In the genomic region with DNA sequence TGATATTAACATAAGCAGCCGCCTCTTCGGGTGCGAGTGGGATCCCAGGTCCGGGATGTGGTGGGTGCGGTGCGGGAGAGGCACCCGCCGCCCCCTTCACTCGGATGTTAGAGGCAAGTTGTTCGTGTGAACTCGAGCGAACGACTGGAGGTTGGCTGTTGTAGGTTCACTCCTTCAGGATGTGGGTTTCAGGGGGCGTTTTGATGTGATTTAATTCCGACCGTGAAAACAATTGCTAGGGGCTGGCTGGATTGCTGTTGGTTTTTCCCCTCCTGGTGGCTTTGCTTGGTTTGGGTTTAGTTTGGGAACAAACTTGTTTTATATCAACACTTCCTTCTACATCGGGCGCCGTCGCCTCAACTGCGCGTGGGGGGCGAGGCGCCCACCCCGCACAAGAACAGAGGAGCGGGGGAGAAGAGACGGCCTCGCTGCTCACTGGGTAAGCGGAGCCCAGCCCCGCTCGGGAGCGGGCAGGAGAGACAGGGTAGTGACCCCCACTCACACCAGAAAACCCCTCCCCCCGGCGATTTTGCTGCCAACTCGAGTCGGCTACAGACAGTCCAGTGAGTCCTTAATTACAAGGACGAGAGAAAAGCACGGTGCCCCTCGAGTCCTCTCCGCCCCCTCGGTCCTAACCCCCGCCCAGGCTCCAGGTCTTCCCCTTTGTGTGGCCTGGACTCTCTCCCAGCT, we compare ENCODE assay signal across 8 cellular contexts. TPM values are rescaled to one million over a fixed set of nuclear protein-coding genes. Genes with fewer than 3 reads are reported as not detected.
A peak's percentile ranks its signal among the peaks of the same experiment; 100 is the strongest.
DNase-seq lines count a peak whose midpoint lies in the region; TF ChIP-seq lines count a peak whose summit lies in the region.

No MANE protein-coding gene starts in this region.

- H3K9me3 ChIP-seq in endodermal cell (ENCODE audit: control insufficient read depth, low read length) (no peaks in the 10 kb centered on the region), sigmoid colon (no peaks in the 10 kb centered on the region)

- no peak for TF ChIP-seq CTCF in GM10266 (IDR thresholded peaks at IDR 0.05; ENCODE audit: control insufficient read depth, insufficient read depth, low read depth, missing control alignments)
- no peak for TF ChIP-seq CTCF in endodermal cell (conservative IDR thresholded peaks at IDR 0.05)
- TF ChIP-seq CTCF in sigmoid colon (IDR thresholded peaks at IDR 0.05), result no peak
- TF ChIP-seq CTCF in lower leg skin (IDR thresholded peaks at IDR 0.05), result no peak

- peaks cover 93% of the 10 kb centered on the region for H3K27me3 Mint-ChIP-seq in endodermal cell (ENCODE audit: insufficient read depth)

- H3K36me3 Mint-ChIP-seq in endodermal cell (ENCODE audit: low read depth), result no peaks in the 10 kb centered on the region

- intact Hi-C loops in sigmoid colon (cut with DNase I), result no loop called here
- intact Hi-C loops in lower leg skin (cut with DNase I; ENCODE audit: low total_unique reads), result no loop called here

- H3K36me3 ChIP-seq in endodermal cell (ENCODE audit: control insufficient read depth, insufficient read depth, low read length), result no peaks in the 10 kb centered on the region
- H3K36me3 ChIP-seq in sigmoid colon, result no peaks in the 10 kb centered on the region

- TF ChIP-seq POLR2A in sigmoid colon (IDR thresholded peaks at IDR 0.05), result no peak
- TF ChIP-seq POLR2A in lower leg skin (IDR thresholded peaks at IDR 0.05), result no peak

- H3K4me3 Mint-ChIP-seq in endodermal cell, result peak overlapping the region; percentile 51

- 0 to 1% methylated on average over 4 to 42 of the region's 42 CpGs for WGBS in endodermal cell (ENCODE audit: insufficient coverage in 1 of 2, insufficient read length in 1 of 2), 2 experiments
- 2 to 3% methylated on average over 42 of the region's 42 CpGs for WGBS in sigmoid colon, 2 donors
- 6 to 25% methylated on average over 41 to 42 of the region's 42 CpGs for WGBS in lower leg skin, 2 donors

- H3K4me1 ChIP-seq in endodermal cell (ENCODE audit: control insufficient read depth, insufficient read depth, low read length) (peaks cover 8% of the 10 kb centered on the region), sigmoid colon (peaks cover 0 to 52% (median 43%) of the 10 kb centered on the region in 4 donors)

- H3K27ac ChIP-seq in endodermal cell (ENCODE audit: low read depth, low read length) (peak overlapping the region; percentile 86), sigmoid colon (no peak overlapping the region)

- H3K4me3 ChIP-seq in endodermal cell (ENCODE audit: low read length) (peak overlapping the region; percentile 77), sigmoid colon (no peak overlapping the region), lower leg skin (ENCODE audit: low read depth, poor library complexity, severe bottlenecking) (no peak overlapping the region)

- DNase-seq in GM10266 (ENCODE audit: extremely low spot score) (peak; percentile 41), endodermal cell (peak; percentile 76), OCI-M1 (lab: John Stamatoyannopoulos, UW) (no peak), NCI-H2107 (lab: John Stamatoyannopoulos, UW) (no peak), sigmoid colon (no peak), lower leg skin (ENCODE audit: low spot score in 2 of 2) (no peak)
- peak; percentile 61 to 69 for DNase-seq in activated CD4-positive, alpha-beta T cell treated with anti-CD3 and anti-CD28 coated beads for 4 hours
- DNase-seq in stimulated activated CD4-positive, alpha-beta T cell treated with anti-CD3 and anti-CD28 coated beads, Interleukin-1b, Interleukin-23, amount 100 ng/mL, for 4 hours (ENCODE audit: low read depth in 2 of 2), result peak; percentile 33 to 45

- H3K4me1 Mint-ChIP-seq in endodermal cell, result peaks cover 24% of the 10 kb centered on the region

- no peak overlapping the region for H3K27ac Mint-ChIP-seq in endodermal cell

- peaks cover 100% of the 10 kb centered on the region for H3K27me3 ChIP-seq in endodermal cell (ENCODE audit: control insufficient read depth, insufficient read depth, low read length, poor library complexity, severe bottlenecking)
- H3K27me3 ChIP-seq in sigmoid colon, result peaks cover 47 to 100% (median 62%) of the 10 kb centered on the region in 3 donors

- H3K9ac ChIP-seq in endodermal cell (ENCODE audit: extremely low read depth, low read length, poor library complexity, severe bottlenecking), result no peak overlapping the region

- TF ChIP-seq EP300 in sigmoid colon (IDR thresholded peaks at IDR 0.05), result no peak

- no peaks in the 10 kb centered on the region for H3K9me3 Mint-ChIP-seq in endodermal cell

RNA-seq across cellular contexts. Expression of gene LEF1, which starts 3.0 kb away (rescaled TPM):
- total RNA-seq in endodermal cell (1 to 10 TPM in 1 of 2 donors, under 1 TPM in 1; 0.95 to 1.6 TPM), sigmoid colon (1 to 10 TPM in 3 of 4 donors, under 1 TPM in 1; 0.83 to 3.3 (median 3.2) TPM), lower leg skin (10 to 100 TPM in 2 of 4 donors, 1 to 10 TPM in 2; 1.7 to 17.8 (median 7.8) TPM)
- 64.3 TPM for polyA plus RNA-seq in endodermal cell (2013, experiment 1 of 2)
- polyA plus RNA-seq in endodermal cell (2013, experiment 2 of 2), result 58.7 TPM
- 10 to 100 TPM in 1 of 3 donors, 1 to 10 TPM in 1, not detected in 1; 2.3 to 25.3 TPM for polyA plus RNA-seq in sigmoid colon

Comparison
In these comparisons a context has a peak if more than half of its experiments do, and no peak if none do; other contexts are left out.
1. DNase-seq: peak in GM10266 (single experiment), activated CD4-positive, alpha-beta T cell treated with anti-CD3 and anti-CD28 coated beads for 4 hours (2 of 2), endodermal cell (single experiment) and stimulated activated CD4-positive, alpha-beta T cell treated with anti-CD3 and anti-CD28 coated beads, Interleukin-1b, Interleukin-23, amount 100 ng/mL, for 4 hours (2 of 2); none in OCI-M1 (single experiment), NCI-H2107 (single experiment), sigmoid colon (single experiment) and lower leg skin (0 of 2).